In the genomic region with DNA sequence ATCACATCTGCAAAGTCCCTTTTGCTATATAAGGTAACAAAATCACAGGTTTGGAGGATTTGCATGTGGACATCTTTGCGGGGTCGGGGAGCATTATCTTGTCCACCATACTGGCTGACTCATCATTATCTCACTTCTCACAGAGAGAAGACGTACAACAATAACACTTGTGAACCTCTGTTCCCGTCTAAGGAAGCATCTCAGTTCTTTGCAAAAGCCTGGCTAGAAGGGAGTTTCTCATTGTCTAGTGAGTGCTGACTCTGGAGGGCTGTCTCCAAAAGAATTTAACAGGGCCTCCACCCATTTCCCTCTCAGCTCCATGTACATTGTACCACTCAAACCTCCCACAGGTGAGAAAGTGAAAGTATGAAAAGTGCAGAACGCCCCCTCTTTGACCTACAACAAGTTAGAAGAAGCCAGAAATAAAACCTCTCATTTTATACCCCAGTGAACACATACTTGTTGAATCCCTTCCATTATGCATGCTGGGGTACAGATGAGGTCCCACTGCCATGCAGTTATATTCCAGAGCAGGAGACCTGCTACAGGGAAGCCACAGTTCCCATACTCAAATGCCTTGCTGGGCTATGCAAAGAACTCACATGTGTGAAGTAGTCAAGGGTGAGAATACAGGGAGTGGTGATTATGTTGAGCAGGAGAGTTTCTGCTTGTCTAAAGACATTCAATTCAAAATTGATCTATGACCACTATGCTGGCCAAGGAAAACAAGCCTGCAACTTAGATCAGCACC, we compare ENCODE assay signal across 11 cellular contexts.
DNase-seq lines count a peak whose midpoint lies in the region; ATAC-seq and TF ChIP-seq lines count a peak whose summit lies in the region.
"Had no signal": no experiment of that assay in that cellular context is flagged by ENCODE, and none has a peak within 500 bp of the region (broad histone marks: within the 10 kb centered on the region; RNA-seq: fewer than 3 reads in every experiment).

No MANE protein-coding gene starts in this region.

- peaks cover 17% of the 10 kb centered on the region for H3K9me3 Mint-ChIP-seq in osteocyte (ENCODE audit: unreplicated experiment)

- H3K4me3 Mint-ChIP-seq in osteocyte (ENCODE audit: unreplicated experiment): no peak overlapping the region
- H3K4me3 Mint-ChIP-seq: activated naive CD4-positive, alpha-beta T cell treated with anti-CD3 and anti-CD28 coated beads for 36 hours had no signal

- peaks cover 10% of the 10 kb centered on the region for H3K27me3 Mint-ChIP-seq in osteocyte (ENCODE audit: unreplicated experiment)

- no peak overlapping the region for H3K27ac Mint-ChIP-seq in osteocyte (ENCODE audit: unreplicated experiment)

- no peaks in the 10 kb centered on the region for H3K4me1 Mint-ChIP-seq in osteocyte (ENCODE audit: unreplicated experiment)

- DNase-seq in M059J (ENCODE audit: low read depth): peak; percentile 4
- DNase-seq in osteocyte (ENCODE audit: extremely low spot score, unreplicated experiment): peak; percentile 46
- DNase-seq in GOT3 (lab: John Stamatoyannopoulos, UW): no peak
- DNase-seq in NCI-H526 treated with DMSO at 0.1 percent for 48 hours (lab: John Stamatoyannopoulos, UW): no peak
- no peak for DNase-seq in effector CD4-positive, alpha-beta T cell
- no peak for DNase-seq in stimulated activated CD4-positive, alpha-beta T cell treated with anti-CD3 and anti-CD28 coated beads, Interleukin-4, amount 100 ng/mL, for 1 hour
- DNase-seq: activated naive CD4-positive, alpha-beta T cell treated with anti-CD3 and anti-CD28 coated beads for 36 hours; kidney glomerular epithelial cell; stimulated activated CD8-positive, alpha-beta memory T cell treated with anti-CD3 and anti-CD28 coated beads, Interleukin-4, amount 100 ng/mL, for 48 hours had no signal

- H3K36me3 Mint-ChIP-seq in osteocyte (ENCODE audit: unreplicated experiment): no peaks in the 10 kb centered on the region

- no peak for TF ChIP-seq CTCF in osteocyte (IDR thresholded peaks at IDR 0.05)

- ATAC-seq in GM18861 (IDR thresholded peaks at IDR 0.05; ENCODE audit: unreplicated experiment) (peak; percentile 44), GM21825 (IDR thresholded peaks at IDR 0.05; ENCODE audit: unreplicated experiment) (peak; percentile 56)

Comparison
In these comparisons a context has a peak if more than half of its experiments do, and no peak if none do; other contexts are left out.
1. DNase-seq: peak in M059J (single experiment) and osteocyte (single experiment); none in GOT3 (single experiment), NCI-H526 treated with DMSO at 0.1 percent for 48 hours (single experiment), effector CD4-positive, alpha-beta T cell (single experiment) and stimulated activated CD4-positive, alpha-beta T cell treated with anti-CD3 and anti-CD28 coated beads, Interleukin-4, amount 100 ng/mL, for 1 hour (single experiment).